Comparison of ENCODE assay signal across 8 cellular contexts in genomic region chr16:69754469-69755310, GRCh38. TPM values are rescaled to one million over a fixed set of nuclear protein-coding genes. Genes with fewer than 3 reads are reported as not detected.
DNase-seq lines count a peak whose midpoint lies in the region; TF ChIP-seq lines count a peak whose summit lies in the region.

TSS of gene NOB1 (minus strand) at chr16:69754926. CDS start at chr16:69754910, 16 bp downstream.

- no peak for TF ChIP-seq EP300 in suprapubic skin (IDR thresholded peaks at IDR 0.05)

- 1% methylated on average over 18 of the region's 58 CpGs for WGBS in suprapubic skin

- H3K27ac ChIP-seq in suprapubic skin: peak within 1 kb of the TSS; percentile 69

- H3K9me3 ChIP-seq in suprapubic skin: no peaks in the 10 kb centered on the region

- peaks cover 25% of the 10 kb centered on the region for H3K36me3 ChIP-seq in suprapubic skin

- peak; percentile 91 for DNase-seq in HFF-Myc (ENCODE audit: extremely low read depth, low read depth)
- peak; percentile 98 for DNase-seq in NAMALWA (ENCODE audit: low spot score)
- peak; percentile 96 for DNase-seq in SK-N-DZ (ENCODE audit: low spot score)
- peak; percentile 98 for DNase-seq in activated naive CD4-positive, alpha-beta T cell treated with anti-CD3 and anti-CD28 coated beads, Interleukin-2, amount 10 ng/mL, durations not matched to agents 7 days and 5 days
- DNase-seq in germinal center (ENCODE audit: low spot score): peak; percentile 95
- DNase-seq in nucleus accumbens (lab: John Stamatoyannopoulos, UW): peak; percentile 64 to 98 (median 94)
- DNase-seq in suprapubic skin (ENCODE audit: low spot score in 2 of 2): peak; percentile 95

- peaks cover 35% of the 10 kb centered on the region for H3K4me1 Mint-ChIP-seq in activated naive CD4-positive, alpha-beta T cell treated with anti-CD3 and anti-CD28 coated beads, Interleukin-2, amount 10 ng/mL, durations not matched to agents 7 days and 5 days

- peaks cover 7% of the 10 kb centered on the region for H3K27me3 Mint-ChIP-seq in activated naive CD4-positive, alpha-beta T cell treated with anti-CD3 and anti-CD28 coated beads, Interleukin-2, amount 10 ng/mL, durations not matched to agents 7 days and 5 days

- peak within 1 kb of the TSS; percentile 70 for H3K4me3 ChIP-seq in GM08714 (ENCODE audit: low read length)
- H3K4me3 ChIP-seq in HFF-Myc (replicated peaks; ENCODE audit: low read depth, low read length): peak within 1 kb of the TSS; percentile 99
- H3K4me3 ChIP-seq in suprapubic skin: peak within 1 kb of the TSS; percentile 75

- peaks cover 20% of the 10 kb centered on the region for H3K4me1 ChIP-seq in suprapubic skin

- H3K27me3 ChIP-seq in suprapubic skin: no peaks in the 10 kb centered on the region

- TF ChIP-seq CTCF in HFF-Myc (IDR thresholded peaks at IDR 0.05; ENCODE audit: low read depth, low read length, missing control alignments) (peak; percentile 99), suprapubic skin (IDR thresholded peaks at IDR 0.05) (peak; percentile 99)

- CTCF ChIA-PET in activated naive CD4-positive, alpha-beta T cell treated with anti-CD3 and anti-CD28 coated beads, Interleukin-2, amount 10 ng/mL, durations not matched to agents 7 days and 5 days (lab: Charles Lee): interaction anchor here (0.6 to 3.7 kb wide), 15 partner anchors 9 to 359 kb away, joined by 3 to 48 read pairs (median 4); partner anchors contain the start of gene NQO1

- H3K9me3 Mint-ChIP-seq in activated naive CD4-positive, alpha-beta T cell treated with anti-CD3 and anti-CD28 coated beads, Interleukin-2, amount 10 ng/mL, durations not matched to agents 7 days and 5 days: no peaks in the 10 kb centered on the region

- H3K27ac Mint-ChIP-seq in activated naive CD4-positive, alpha-beta T cell treated with anti-CD3 and anti-CD28 coated beads, Interleukin-2, amount 10 ng/mL, durations not matched to agents 7 days and 5 days: peak within 1 kb of the TSS; percentile 96

- H3K36me3 Mint-ChIP-seq in activated naive CD4-positive, alpha-beta T cell treated with anti-CD3 and anti-CD28 coated beads, Interleukin-2, amount 10 ng/mL, durations not matched to agents 7 days and 5 days: peaks cover 20% of the 10 kb centered on the region

- TF ChIP-seq POLR2A in suprapubic skin (IDR thresholded peaks at IDR 0.05): peak in 1 of 2 donors; percentile 49

- peak within 1 kb of the TSS; percentile 100 for H3K4me3 Mint-ChIP-seq in activated naive CD4-positive, alpha-beta T cell treated with anti-CD3 and anti-CD28 coated beads, Interleukin-2, amount 10 ng/mL, durations not matched to agents 7 days and 5 days

RNA-seq across cellular contexts. Expression of gene NOB1, which starts in this region (rescaled TPM):
- 17.5 and 24.6 TPM in 2 replicates for polyA plus RNA-seq in SK-N-DZ (2014; cell fraction: cytosol; rRNA removed)
- polyA plus RNA-seq in SK-N-DZ (2014; cell fraction: nucleus; rRNA removed): 11.2 and 23.9 TPM in 2 replicates
- total RNA-seq in suprapubic skin: 10 to 100 TPM; 45.2 to 62.9 (median 52.1) TPM

Comparison
In these comparisons a context has a peak if more than half of its experiments do, and no peak if none do; other contexts are left out.
1. Peak in every context shown above with its lines: DNase-seq, H3K4me3 ChIP-seq and H3K27ac ChIP-seq.